8 cellular contexts compared by ENCODE assay signal in genomic region chr14:74290415-74290814, GRCh38. TPM values are rescaled to one million over a fixed set of nuclear protein-coding genes. Genes with fewer than 3 reads are reported as not detected.
DNase-seq lines count a peak whose midpoint lies in the region; ATAC-seq and TF ChIP-seq lines count a peak whose summit lies in the region.
"Had no signal": no experiment of that assay in that cellular context is flagged by ENCODE, and none has a peak within 500 bp of the region (broad histone marks: within the 10 kb centered on the region; RNA-seq: fewer than 3 reads in every experiment).

No MANE protein-coding gene starts in this region.

- H3K9ac ChIP-seq in mesenchymal stem cell (ENCODE audit: low read length), result no peak overlapping the region

- in situ Hi-C loops in Caki2 (cut with HindIII; ENCODE audit: low pct_unique_long_range_greater_than_20kb, low sequenced_read_pairs), result no loop called here

- DNase-seq in Caki2 (ENCODE audit: low read depth) (peak; percentile 27), H7 (peak; percentile 83), WTC11 (ENCODE audit: low spot score) (peak; percentile 33), mesenchymal stem cell (peak; percentile 30)
- DNase-seq in activated CD8-positive, alpha-beta memory T cell treated with anti-CD3 and anti-CD28 coated beads, Interleukin-2, amount 50 U/mL, for 4 hours, result no peak
- DNase-seq in stimulated activated CD4-positive, alpha-beta T cell treated with anti-CD3 and anti-CD28 coated beads, Interleukin-2, amount 100 ng/mL, for 24 hours, result no peak

- H3K4me2 ChIP-seq in mesenchymal stem cell (ENCODE audit: low read length, poor library complexity, severe bottlenecking), result no peak overlapping the region

- POLR2A ChIA-PET in WTC11 (lab: Charles Lee), result interaction anchor here (0.6 to 1.0 kb wide), 4 partner anchors 8 to 196 kb away, joined by 3 to 6 read pairs (median 4); no protein-coding TSS in a partner anchor

- peak; percentile 28 for ATAC-seq in WTC11
- ATAC-seq in esophagus mucosa, result no peak

- no peak overlapping the region for H2AFZ ChIP-seq in mesenchymal stem cell (ENCODE audit: low read depth, low read length)

- H3K36me3 ChIP-seq in H7 (replicated peaks; ENCODE audit: control insufficient read depth, insufficient read depth, low read length) (peaks cover 59% of the 10 kb centered on the region), mesenchymal stem cell (ENCODE audit: control insufficient read depth in 1 of 2, insufficient read depth in 2 of 2, low read depth in 1 of 2, low read length in 2 of 2) (peaks cover 84 to 88% of the 10 kb centered on the region in 2 experiments)

- WGBS in mesenchymal stem cell, result 72% methylated on average over 6 of the region's 7 CpGs

- H3K27me3 Mint-ChIP-seq in WTC11 (ENCODE audit: low read depth), result no peaks in the 10 kb centered on the region

- H2BK120ac ChIP-seq in mesenchymal stem cell (ENCODE audit: low read depth, low read length), result no peak overlapping the region

- H3K4me1 ChIP-seq in mesenchymal stem cell (ENCODE audit: control insufficient read depth, insufficient read depth, low read depth, low read length), result no peaks in the 10 kb centered on the region

- no peak overlapping the region for H3K27ac ChIP-seq in mesenchymal stem cell (ENCODE audit: low read length, poor library complexity, severe bottlenecking)
- H3K27ac ChIP-seq: esophagus muscularis mucosa had no signal

- H2BK12ac ChIP-seq in mesenchymal stem cell (ENCODE audit: low read length in 2 of 2), result no peak overlapping the region

- H4K8ac ChIP-seq in mesenchymal stem cell (ENCODE audit: low read length), result no peak overlapping the region

- no peak overlapping the region for H3K4me3 Mint-ChIP-seq in WTC11

- H3K4ac ChIP-seq in mesenchymal stem cell (ENCODE audit: low read depth in 1 of 2, low read length in 2 of 2), result no peak overlapping the region

- peak; percentile 77 for TF ChIP-seq CTCF in WTC11 (IDR thresholded peaks at IDR 0.05)

- no peak overlapping the region for H4K91ac ChIP-seq in mesenchymal stem cell (ENCODE audit: low read length)

- no peak overlapping the region for H2BK15ac ChIP-seq in mesenchymal stem cell (ENCODE audit: low read depth, poor library complexity, severe bottlenecking)

- peaks cover 4% of the 10 kb centered on the region; the same call in 1 of the 2 replicates for H3K4me1 Mint-ChIP-seq in WTC11

- CTCF ChIA-PET in WTC11 (lab: Charles Lee), result interaction anchor here (0.6 to 2.0 kb wide), 58 partner anchors 8 to 1898 kb away, joined by 3 to 19 read pairs (median 4); partner anchors contain the start of genes ABCD4, ACOT2 and VSX2

- H2AK5ac ChIP-seq in mesenchymal stem cell (ENCODE audit: low read length, severe bottlenecking), result no peak overlapping the region

- no peak overlapping the region for H3K18ac ChIP-seq in mesenchymal stem cell (ENCODE audit: low read depth in 1 of 2, low read length in 2 of 2)

- H2BK5ac ChIP-seq in mesenchymal stem cell (ENCODE audit: low read depth, low read length, poor library complexity, severe bottlenecking), result no peak overlapping the region

- no peak overlapping the region for H3K27ac Mint-ChIP-seq in WTC11

- H3K14ac ChIP-seq in mesenchymal stem cell (ENCODE audit: low read length in 2 of 2), result no peak overlapping the region

- H3K79me1 ChIP-seq in mesenchymal stem cell (replicated peaks; ENCODE audit: low read length, poor library complexity, severe bottlenecking), result peaks cover 54% of the 10 kb centered on the region

- no peaks in the 10 kb centered on the region for H3K9me3 ChIP-seq in mesenchymal stem cell (ENCODE audit: control insufficient read depth, low read length)
- H3K9me3 ChIP-seq: esophagus muscularis mucosa had no signal

- peaks cover 60% of the 10 kb centered on the region for H3K36me3 Mint-ChIP-seq in WTC11

- H3K9me3 Mint-ChIP-seq in WTC11, result no peaks in the 10 kb centered on the region

- no peak overlapping the region for H3K23ac ChIP-seq in mesenchymal stem cell (ENCODE audit: low read length in 2 of 2)

- H3K27me3 ChIP-seq in H7 (ENCODE audit: control insufficient read depth, insufficient read depth, low read length), result no peaks in the 10 kb centered on the region
- no peaks in the 10 kb centered on the region for H3K27me3 ChIP-seq in mesenchymal stem cell (ENCODE audit: control insufficient read depth in 1 of 2, insufficient read depth in 1 of 2, low read length in 2 of 2)
- H3K27me3 ChIP-seq: esophagus muscularis mucosa had no signal

- no peak overlapping the region for H3K4me3 ChIP-seq in H7 (ENCODE audit: insufficient read depth, low read depth, low read length)
- no peak overlapping the region for H3K4me3 ChIP-seq in mesenchymal stem cell (ENCODE audit: insufficient read depth in 1 of 2, low read depth in 1 of 2, low read length in 2 of 2)
- H3K4me3 ChIP-seq: esophagus muscularis mucosa had no signal

TF ChIP-seq in WTC11, 78 proteins besides CTCF, POLR2A, EP300 and RAD21:
- TF ChIP-seq AFF4 (CRISPR knock-in tag; IDR thresholded peaks at IDR 0.05; ENCODE audit: borderline replicate concordance) (no peak), USF2 (CRISPR knock-in tag; IDR thresholded peaks at IDR 0.05) (0 out of 2 replicates have a peak, but pooled peaks have one; percentile 14)

RNA-seq across cellular contexts. Expression of gene ABCD4, which starts 12.3 kb away (rescaled TPM):
- 29.9 and 31.2 TPM in 2 replicates for total RNA-seq in Caki2 (2014; rRNA removed; shearing (Covaris generic); ENCODE audit: low replicate concordance)
- total RNA-seq in H7 (2014; rRNA removed; shearing (Covaris generic)), result 57.4 and 68.6 TPM in 2 replicates
- total RNA-seq in WTC11 (2021) (84.7 to 91.2 TPM (median 90.2 TPM) in 3 replicates), esophagus mucosa (18.1 TPM)
- 16.6 TPM for polyA plus RNA-seq in mesenchymal stem cell (2013, experiment 1 of 2)
- polyA plus RNA-seq in mesenchymal stem cell (2013, experiment 2 of 2), result 16.4 TPM

RNA-seq across cellular contexts. Expression of gene VSX2, which starts 51.2 kb away (rescaled TPM):
- not detected in 2 replicates for total RNA-seq in Caki2 (2014; rRNA removed; shearing (Covaris generic); ENCODE audit: low replicate concordance)
- total RNA-seq in H7 (2014; rRNA removed; shearing (Covaris generic)), result not detected in 2 replicates
- total RNA-seq in WTC11 (2021) (0.11 to 0.16 TPM in 2 of 3 replicates, not detected in the other), esophagus mucosa (not detected)
- not detected for polyA plus RNA-seq in mesenchymal stem cell (2013, experiment 1 of 2)
- polyA plus RNA-seq in mesenchymal stem cell (2013, experiment 2 of 2), result not detected
- total RNA-seq: esophagus muscularis mucosa had no signal

RNA-seq across cellular contexts. Expression of gene VRTN, which starts 57.9 kb away (rescaled TPM):
- 0.03 TPM in 1 of 2 replicates, not detected in the other for total RNA-seq in Caki2 (2014; rRNA removed; shearing (Covaris generic); ENCODE audit: low replicate concordance)
- 139 and 140 TPM in 2 replicates for total RNA-seq in H7 (2014; rRNA removed; shearing (Covaris generic))
- total RNA-seq in WTC11 (2021) (106 to 130 TPM (median 128 TPM) in 3 replicates), esophagus mucosa (not detected)
- polyA plus RNA-seq in mesenchymal stem cell (2013, experiment 1 of 2), result not detected
- polyA plus RNA-seq in mesenchymal stem cell (2013, experiment 2 of 2), result not detected
- total RNA-seq: esophagus muscularis mucosa had no signal

Comparison
In these comparisons a context has a peak if more than half of its experiments do, and no peak if none do; other contexts are left out.
1. DNase-seq: peak in Caki2 (single experiment), H7 (single experiment), WTC11 (single experiment) and mesenchymal stem cell (single experiment); none in activated CD8-positive, alpha-beta memory T cell treated with anti-CD3 and anti-CD28 coated beads, Interleukin-2, amount 50 U/mL, for 4 hours (single experiment) and stimulated activated CD4-positive, alpha-beta T cell treated with anti-CD3 and anti-CD28 coated beads, Interleukin-2, amount 100 ng/mL, for 24 hours (0 of 2).
2. RNA of gene VRTN, which starts 57.9 kb away (total RNA-seq): 139 to 140 TPM in H7 and 106 to 130 TPM in WTC11; 0.03 TPM in Caki2 and not detected in esophagus mucosa (single experiment); every median in the first group is over 100 times any median in the second.